ENCODE assay signal across 11 cellular contexts in genomic region chr4:114378306-114378903, GRCh38.
DNase-seq lines count a peak whose midpoint lies in the region; ATAC-seq, FAIRE-seq and TF ChIP-seq lines count a peak whose summit lies in the region.
"Had no signal": no experiment of that assay in that cellular context is flagged by ENCODE, and none has a peak within 500 bp of the region (broad histone marks: within the 10 kb centered on the region; RNA-seq: fewer than 3 reads in every experiment).

No MANE protein-coding gene starts in this region.

- H3K4me1 Mint-ChIP-seq in astrocyte (ENCODE audit: low read depth, unreplicated experiment), result peaks cover 7% of the 10 kb centered on the region
- H3K4me1 Mint-ChIP-seq: stimulated activated naive CD8-positive, alpha-beta T cell treated with anti-CD3 and anti-CD28 coated beads, Interleukin-15, amount 100 ng/mL, for 72 hours had no signal

- H3K9me2 ChIP-seq in HCT116 (ENCODE audit: insufficient read depth) (no peaks in the 10 kb centered on the region), MM.1S (replicated peaks; ENCODE audit: insufficient read depth, low read length) (no peaks in the 10 kb centered on the region)

- no peak for FAIRE-seq in astrocyte (lab: Jason Lieb, UNC)

- no peaks in the 10 kb centered on the region for H4K20me1 ChIP-seq in HCT116 (ENCODE audit: insufficient read depth)
- H4K20me1 ChIP-seq in astrocyte (ENCODE audit: insufficient read depth, low read length), result no peaks in the 10 kb centered on the region
- H4K20me1 ChIP-seq in MM.1S (ENCODE audit: insufficient read depth, low read length), result no peaks in the 10 kb centered on the region

- no peak for TF ChIP-seq POLR2A in HCT116 (IDR thresholded peaks at IDR 0.05; ENCODE audit: borderline replicate concordance, extremely low read depth, insufficient read depth, insufficient read length)

- H3K27me3 Mint-ChIP-seq in astrocyte (ENCODE audit: low read depth, unreplicated experiment), result no peaks in the 10 kb centered on the region

- no peak overlapping the region for H3K4me3 Mint-ChIP-seq in astrocyte (ENCODE audit: unreplicated experiment)
- H3K4me3 Mint-ChIP-seq: stimulated activated naive CD8-positive, alpha-beta T cell treated with anti-CD3 and anti-CD28 coated beads, Interleukin-15, amount 100 ng/mL, for 72 hours had no signal

- peak; percentile 18 to 64 (median 46); a peak in 3 of 6 replicates for TF ChIP-seq CTCF in HCT116 (IDR thresholded peaks at IDR 0.05 in 2 of 3, conservative IDR thresholded peaks at IDR 0.05 in 1 of 3; ENCODE audit: borderline replicate concordance in 1 of 3, insufficient read depth in 1 of 3, low read depth in 2 of 3, low read length in 2 of 3)
- TF ChIP-seq CTCF in astrocyte (IDR thresholded peaks at IDR 0.05; ENCODE audit: insufficient read depth, low read depth, low read length), result peak; percentile 72
- no peak for TF ChIP-seq CTCF in MM.1S (IDR thresholded peaks at IDR 0.05; ENCODE audit: low read length)

- H3K27ac ChIP-seq in HCT116 (ENCODE audit: low read depth, low read length) (no peak overlapping the region), astrocyte (ENCODE audit: low read depth, low read length) (no peak overlapping the region), MM.1S (ENCODE audit: low read length) (no peak overlapping the region)

- H3K27me3 ChIP-seq in HCT116 (ENCODE audit: insufficient read depth, low read length) (no peaks in the 10 kb centered on the region), astrocyte (ENCODE audit: insufficient read depth, low read length) (no peaks in the 10 kb centered on the region), MM.1S (replicated peaks; ENCODE audit: insufficient read depth, low read length) (no peaks in the 10 kb centered on the region)

- H3K9me3 ChIP-seq in HCT116 (ENCODE audit: control insufficient read depth in 1 of 2, insufficient read depth in 1 of 2, low read depth in 1 of 2, low read length in 2 of 2) (no peaks in the 10 kb centered on the region), astrocyte (ENCODE audit: insufficient read depth, low read depth, low read length) (no peaks in the 10 kb centered on the region), MM.1S (replicated peaks; ENCODE audit: insufficient read depth, low read length) (no peaks in the 10 kb centered on the region)

- H2AFZ ChIP-seq in HCT116 (ENCODE audit: low read depth, low read length, poor library complexity, severe bottlenecking), result no peak overlapping the region
- no peak overlapping the region for H2AFZ ChIP-seq in astrocyte (ENCODE audit: low read depth, low read length)
- no peak overlapping the region for H2AFZ ChIP-seq in MM.1S (ENCODE audit: low read length)

- intact Hi-C loops in HCT116 (cut with micrococcal nuclease), result loop anchor here (1.0 to 2.0 kb wide), 2 partner anchors 426 to 1100 kb away; no protein-coding TSS in a partner anchor

- DNase-seq in AG08396 (ENCODE audit: low spot score) (peak; percentile 20), HCT116 (ENCODE audit: low read depth, low spot score) (no peak), astrocyte (ENCODE audit: low read depth) (peak; percentile 34), iris pigment epithelial cell (ENCODE audit: low read depth) (peak; percentile 59), MM.1S (no peak), NCI-H1694 treated with DMSO at 0.1 percent for 48 hours (lab: John Stamatoyannopoulos, UW) (no peak)
- DNase-seq: activated gamma-delta T cell; retina; stimulated activated naive CD8-positive, alpha-beta T cell treated with anti-CD3 and anti-CD28 coated beads, Interleukin-15, amount 100 ng/mL, for 72 hours had no signal

- H3K9me3 Mint-ChIP-seq in astrocyte (ENCODE audit: unreplicated experiment), result no peaks in the 10 kb centered on the region
- H3K9me3 Mint-ChIP-seq: stimulated activated naive CD8-positive, alpha-beta T cell treated with anti-CD3 and anti-CD28 coated beads, Interleukin-15, amount 100 ng/mL, for 72 hours had no signal

- H3K79me2 ChIP-seq in HCT116 (ENCODE audit: insufficient read depth, low read length), result no peaks in the 10 kb centered on the region
- no peaks in the 10 kb centered on the region for H3K79me2 ChIP-seq in astrocyte (ENCODE audit: insufficient read depth, low read length)
- H3K79me2 ChIP-seq in MM.1S (ENCODE audit: low read length), result no peaks in the 10 kb centered on the region

- no peaks in the 10 kb centered on the region for H3K36me3 ChIP-seq in HCT116 (ENCODE audit: control insufficient read depth in 1 of 2, insufficient read depth in 2 of 2, low read length in 2 of 2)
- H3K36me3 ChIP-seq in astrocyte (ENCODE audit: insufficient read depth, low read length), result no peaks in the 10 kb centered on the region
- no peaks in the 10 kb centered on the region for H3K36me3 ChIP-seq in MM.1S (replicated peaks; ENCODE audit: insufficient read depth, low read length)

- H3K4me1 ChIP-seq in HCT116 (ENCODE audit: control insufficient read depth in 1 of 2, insufficient read depth in 2 of 2, low read length in 2 of 2) (peaks cover 0 to 1% of the 10 kb centered on the region in 2 experiments; a peak in 1 of 4 replicates), astrocyte (ENCODE audit: insufficient read depth, low read length) (peaks cover 6% of the 10 kb centered on the region), MM.1S (ENCODE audit: low read length) (no peaks in the 10 kb centered on the region)

- no peak overlapping the region for H3K4me3 ChIP-seq in HCT116 (replicated peaks in 1 of 2; ENCODE audit: low read depth in 1 of 2, low read length in 2 of 2)
- H3K4me3 ChIP-seq in astrocyte (ENCODE audit: insufficient read depth, low read depth, low read length), result no peak overlapping the region
- H3K4me3 ChIP-seq in MM.1S (ENCODE audit: low read length), result no peak overlapping the region

- ATAC-seq in HCT116 (no peak), HG03457 (IDR thresholded peaks at IDR 0.05; ENCODE audit: unreplicated experiment) (no peak), GM21447 (IDR thresholded peaks at IDR 0.05; ENCODE audit: unreplicated experiment) (no peak)
- ATAC-seq: stimulated activated naive CD8-positive, alpha-beta T cell treated with anti-CD3 and anti-CD28 coated beads, Interleukin-15, amount 100 ng/mL, for 72 hours had no signal

- CTCF ChIA-PET in HCT116 (lab: Charles Lee), result interaction anchor here (0.7 to 1.9 kb wide), 8 partner anchors 10 to 1272 kb away, joined by 3 to 25 read pairs (median 4); no protein-coding TSS in a partner anchor

- no peaks in the 10 kb centered on the region for H3F3A ChIP-seq in MM.1S (ENCODE audit: insufficient read depth, low read length)

- peak; percentile 80 for TF ChIP-seq RAD21 in HCT116 (IDR thresholded peaks at IDR 0.05; ENCODE audit: low read depth)

- POLR2A ChIA-PET in HCT116 (lab: Charles Lee), result no interaction called here

- no peak overlapping the region for H3K27ac Mint-ChIP-seq in astrocyte (ENCODE audit: unreplicated experiment)
- H3K27ac Mint-ChIP-seq: stimulated activated naive CD8-positive, alpha-beta T cell treated with anti-CD3 and anti-CD28 coated beads, Interleukin-15, amount 100 ng/mL, for 72 hours had no signal

- BruUV-seq in HCT116 (replicated peaks; lab: Mats Ljungman, UMichigan), result no TSS peak

- H3K4me2 ChIP-seq in HCT116 (ENCODE audit: low read length) (no peak overlapping the region), astrocyte (ENCODE audit: low read length) (no peak overlapping the region), MM.1S (ENCODE audit: low read depth, low read length) (no peak overlapping the region)

- H3K9ac ChIP-seq in HCT116 (ENCODE audit: low read length) (no peak overlapping the region), astrocyte (ENCODE audit: low read length) (no peak overlapping the region), MM.1S (ENCODE audit: low read length) (no peak overlapping the region)

- no peaks in the 10 kb centered on the region for H3K36me3 Mint-ChIP-seq in astrocyte (ENCODE audit: low read depth, unreplicated experiment)

- RAD21 ChIA-PET in HCT116 (lab: Charles Lee; ENCODE audit: low non-redundant PET in 1 of 2, low total read pairs in 2 of 2, uncharacterized antibody in 2 of 2, unreplicated experiment in 2 of 2), result interaction anchor here in 1 of 2 experiments (0.7 kb wide), 1 partner anchor 457 kb away, joined by 5 read pairs; no protein-coding TSS in a partner anchor

TF ChIP-seq in HCT116, 20 proteins besides CTCF, POLR2A, EP300 and RAD21 (continues in another document):
- TF ChIP-seq CEBPB (IDR thresholded peaks at IDR 0.05; ENCODE audit: low read depth), result no peak
- TF ChIP-seq FOSL1 (IDR thresholded peaks at IDR 0.05; ENCODE audit: low read depth), result no peak
- TF ChIP-seq REST (IDR thresholded peaks at IDR 0.05; ENCODE audit: low read depth), result no peak
- TF ChIP-seq POLR2AphosphoS5 (IDR thresholded peaks at IDR 0.05; ENCODE audit: low read depth, low read length), result no peak
- TF ChIP-seq ZFX (IDR thresholded peaks at IDR 0.05), result no peak
- no peak for TF ChIP-seq SP1 (IDR thresholded peaks at IDR 0.05; ENCODE audit: low read depth)
- TF ChIP-seq ZNF274 (IDR thresholded peaks at IDR 0.05; ENCODE audit: low read depth, low read length), result no peak
- no peak for TF ChIP-seq ELF1 (IDR thresholded peaks at IDR 0.05; ENCODE audit: borderline replicate concordance, low read depth)
- TF ChIP-seq, protein P1, sequence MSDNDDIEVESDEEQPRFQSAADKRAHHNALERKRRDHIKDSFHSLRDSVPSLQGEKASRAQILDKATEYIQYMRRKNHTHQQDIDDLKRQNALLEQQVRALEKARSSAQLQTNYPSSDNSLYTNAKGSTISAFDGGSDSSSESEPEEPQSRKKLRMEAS (IDR thresholded peaks at IDR 0.05), result no peak

Comparison
In these comparisons a context has a peak if more than half of its experiments do, and no peak if none do; other contexts are left out.
1. DNase-seq: peak in AG08396 (single experiment), astrocyte (single experiment) and iris pigment epithelial cell (single experiment); none in HCT116 (single experiment), MM.1S (single experiment) and NCI-H1694 treated with DMSO at 0.1 percent for 48 hours (single experiment).